In genomic region chr5:143056792-143057579, GRCh38 we compare ENCODE assay signal across 11 cellular contexts.
A peak's percentile ranks its signal among the peaks of the same experiment; 100 is the strongest.
DNase-seq lines count a peak whose midpoint lies in the region; ATAC-seq and TF ChIP-seq lines count a peak whose summit lies in the region.
"Had no signal": no experiment of that assay in that cellular context is flagged by ENCODE, and none has a peak within 500 bp of the region (broad histone marks: within the 10 kb centered on the region; RNA-seq: fewer than 3 reads in every experiment).

No MANE protein-coding gene starts in this region.

- no peak for DNase-seq in AG08395 (ENCODE audit: low spot score)
- no peak for DNase-seq in NCI-H2081 (lab: John Stamatoyannopoulos, UW)
- no peak for DNase-seq in COR-L47 (lab: John Stamatoyannopoulos, UW)
- DNase-seq: activated CD4-positive, alpha-beta T cell treated with anti-CD3 and anti-CD28 coated beads, Interleukin-2, amount 50 U/mL, for 4 hours; CD4-positive, alpha-beta memory T cell had no signal

- TF ChIP-seq CTCF in gastroesophageal sphincter (IDR thresholded peaks at IDR 0.05) = no peak

- H3K4me3 ChIP-seq in GM08714 (ENCODE audit: low read length) (peak overlapping the region; percentile 70), gastroesophageal sphincter (no peak overlapping the region)

- peaks cover 0 to 4% of the 10 kb centered on the region in 2 donors for H3K36me3 ChIP-seq in gastroesophageal sphincter

- ATAC-seq in GM19438 (IDR thresholded peaks at IDR 0.05; ENCODE audit: low read depth, unreplicated experiment) = peak; percentile 8
- ATAC-seq in HG03280 (IDR thresholded peaks at IDR 0.05; ENCODE audit: unreplicated experiment) = peak; percentile 53
- peak; percentile 51 for ATAC-seq in gastroesophageal sphincter
- no peak for ATAC-seq in GM21526 (IDR thresholded peaks at IDR 0.05; ENCODE audit: low FRiP score, unreplicated experiment)

- no peaks in the 10 kb centered on the region for H3K9me3 ChIP-seq in gastroesophageal sphincter

- H3K27me3 ChIP-seq in gastroesophageal sphincter = no peaks in the 10 kb centered on the region

- peaks cover 10 to 77% (median 17%) of the 10 kb centered on the region in 3 donors for H3K4me1 ChIP-seq in gastroesophageal sphincter

- no peak for TF ChIP-seq POLR2A in gastroesophageal sphincter (IDR thresholded peaks at IDR 0.05)

- WGBS in gastroesophageal sphincter (ENCODE audit: low coverage in 1 of 2), 2 donors = 43 to 73% methylated on average over 1 to 2 of the region's 2 CpGs

- H3K27ac ChIP-seq in gastroesophageal sphincter = peak overlapping the region; percentile 19 to 63 (median 50)
- H3K27ac ChIP-seq: parathyroid adenoma had no signal

- TF ChIP-seq EP300 in gastroesophageal sphincter (IDR thresholded peaks at IDR 0.05) = no peak
